Comparison of ENCODE assay signal across 13 cellular contexts in the genomic region with DNA sequence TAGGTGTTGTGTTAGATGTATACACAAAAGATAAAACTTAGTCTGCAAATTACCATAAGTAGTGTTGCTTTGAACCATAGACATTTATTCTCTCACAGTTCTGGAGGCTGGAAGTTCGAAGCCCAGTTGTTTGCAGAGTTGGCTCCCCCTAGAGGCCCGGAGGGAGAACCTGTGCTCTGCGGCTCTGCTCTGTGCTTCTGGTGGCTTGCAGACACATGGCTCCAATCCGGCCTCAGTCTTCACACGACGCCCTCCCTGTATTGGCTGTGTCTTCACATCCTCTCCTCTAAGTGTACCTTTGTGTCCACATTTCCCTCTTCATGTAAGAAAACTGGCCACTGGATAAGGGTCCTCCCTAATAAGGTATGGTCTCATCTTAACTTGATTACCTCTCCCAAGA.
DNase-seq lines count a peak whose midpoint lies in the region; ATAC-seq, FAIRE-seq and TF ChIP-seq lines count a peak whose summit lies in the region.
"Had no signal": no experiment of that assay in that cellular context is flagged by ENCODE, and none has a peak within 500 bp of the region (broad histone marks: within the 10 kb centered on the region; RNA-seq: fewer than 3 reads in every experiment).

No MANE protein-coding gene starts in this region.

- SMC1A ChIA-PET in GM12878 (lab: Charles Lee; ENCODE audit: uncharacterized antibody, unreplicated experiment) = no interaction called here

- TF ChIP-seq RAD21 in GM12878 (IDR thresholded peaks at IDR 0.05; ENCODE audit: insufficient read depth, low read depth, low read length) = peak; percentile 31; the same call in 1 of the 2 replicates

- H3K9me3 Mint-ChIP-seq in CD8-positive, alpha-beta memory T cell = peaks cover 0 to 4% (median 0%) of the 10 kb centered on the region in 5 donors
- H3K9me3 Mint-ChIP-seq: stimulated activated naive CD8-positive, alpha-beta T cell treated with anti-CD3 and anti-CD28 coated beads, Interleukin-15, Interleukin-2, amounts not matched to agents 100 ng/mL and 50 ng/mL, for 24 hours had no signal

- in situ Hi-C loops in GM12878 (cut with MboI) = no loop called here

- no peak overlapping the region for H3K27ac Mint-ChIP-seq in CD8-positive, alpha-beta memory T cell
- H3K27ac Mint-ChIP-seq: stimulated activated naive CD8-positive, alpha-beta T cell treated with anti-CD3 and anti-CD28 coated beads, Interleukin-15, Interleukin-2, amounts not matched to agents 100 ng/mL and 50 ng/mL, for 24 hours had no signal

- POLR2A ChIA-PET in GM12878 (lab: Charles Lee) = interaction anchor here (1.4 kb wide), 1 partner anchor 15 kb away, joined by 3 read pairs; no protein-coding TSS in a partner anchor
- POLR2A ChIA-PET in CD8-positive, alpha-beta memory T cell (lab: Charles Lee) = no interaction called here

- CTCF ChIA-PET in GM12878 (lab: Yijun Ruan, JAX) = no interaction called here
- CTCF ChIA-PET in CD8-positive, alpha-beta memory T cell (lab: Charles Lee) = no interaction called here

- no peak overlapping the region for H3K4me3 ChIP-seq in KMS-11 (IDR thresholded peaks at IDR 0.05; ENCODE audit: insufficient read depth, low read depth, low read length)
- H3K4me3 ChIP-seq in GM12878 = no peak overlapping the region
- H3K4me3 ChIP-seq in osteoblast (ENCODE audit: insufficient read depth, low read length) = no peak overlapping the region
- H3K4me3 ChIP-seq in CD8-positive, alpha-beta memory T cell (ENCODE audit: low read length) = no peak overlapping the region

- H3K4me1 ChIP-seq in KMS-11 (ENCODE audit: low read depth, poor library complexity, severe bottlenecking) (no peaks in the 10 kb centered on the region), GM12878 (ENCODE audit: control insufficient read depth, insufficient read depth, low read length) (peaks cover 1% of the 10 kb centered on the region), osteoblast (ENCODE audit: insufficient read depth, low read length) (no peaks in the 10 kb centered on the region)
- H3K4me1 ChIP-seq in CD8-positive, alpha-beta memory T cell (ENCODE audit: insufficient read depth, low read length) = no peaks in the 10 kb centered on the region

- no peak overlapping the region for H2AFZ ChIP-seq in KMS-11 (ENCODE audit: low read depth)
- H2AFZ ChIP-seq in GM12878 (ENCODE audit: control insufficient read depth, low read depth, low read length) = no peak overlapping the region
- H2AFZ ChIP-seq in osteoblast (ENCODE audit: low read length) = no peak overlapping the region

- no peak overlapping the region for H3K4me2 ChIP-seq in KMS-11
- no peak overlapping the region for H3K4me2 ChIP-seq in GM12878 (ENCODE audit: control insufficient read depth, insufficient read depth)
- no peak overlapping the region for H3K4me2 ChIP-seq in osteoblast (ENCODE audit: insufficient read depth, low read length)

- no peak overlapping the region for H3K9ac ChIP-seq in KMS-11
- H3K9ac ChIP-seq in GM12878 (ENCODE audit: control insufficient read depth, insufficient read depth, low read length) = no peak overlapping the region

- no peak for TF ChIP-seq EP300 in GM12878 (IDR thresholded peaks at IDR 0.05; ENCODE audit: borderline replicate concordance in 1 of 2, control insufficient read depth in 1 of 2, low read depth in 2 of 2, low read length in 2 of 2)

- H3K27me3 Mint-ChIP-seq in CD8-positive, alpha-beta memory T cell = no peaks in the 10 kb centered on the region
- H3K27me3 Mint-ChIP-seq: central memory CD8-positive, alpha-beta T cell; stimulated activated naive CD8-positive, alpha-beta T cell treated with anti-CD3 and anti-CD28 coated beads, Interleukin-15, Interleukin-2, amounts not matched to agents 100 ng/mL and 50 ng/mL, for 24 hours had no signal

- WGBS in GM12878 (ENCODE audit: insufficient coverage, insufficient replicate concordance, low lambda C conversion rate, missing lambda C conversion rate) = 60% methylated on average over 6 of the region's 6 CpGs

- H3K4me3 Mint-ChIP-seq in CD8-positive, alpha-beta memory T cell = no peak overlapping the region
- H3K4me3 Mint-ChIP-seq: central memory CD8-positive, alpha-beta T cell; stimulated activated naive CD8-positive, alpha-beta T cell treated with anti-CD3 and anti-CD28 coated beads, Interleukin-15, Interleukin-2, amounts not matched to agents 100 ng/mL and 50 ng/mL, for 24 hours had no signal

- ATAC-seq in GM12878 (peak; percentile 80), HG03159 (IDR thresholded peaks at IDR 0.05; ENCODE audit: unreplicated experiment) (no peak), HG02870 (IDR thresholded peaks at IDR 0.05; ENCODE audit: unreplicated experiment) (no peak)

- H4K20me1 ChIP-seq in KMS-11 (ENCODE audit: insufficient read depth) (no peaks in the 10 kb centered on the region), GM12878 (ENCODE audit: control insufficient read depth, insufficient read depth) (no peaks in the 10 kb centered on the region), osteoblast (ENCODE audit: insufficient read depth, low read length) (no peaks in the 10 kb centered on the region)

- no peaks in the 10 kb centered on the region for H3K36me3 ChIP-seq in KMS-11 (ENCODE audit: insufficient read depth)
- H3K36me3 ChIP-seq in GM12878 (ENCODE audit: control insufficient read depth in 2 of 2, insufficient read depth in 2 of 2, low read length in 1 of 2) = no peaks in the 10 kb centered on the region
- no peaks in the 10 kb centered on the region for H3K36me3 ChIP-seq in osteoblast (ENCODE audit: insufficient read depth, low read length)
- no peaks in the 10 kb centered on the region for H3K36me3 ChIP-seq in CD8-positive, alpha-beta memory T cell (ENCODE audit: insufficient read depth, low read length)

- H3K27ac ChIP-seq in 22Rv1 (no peak overlapping the region), KMS-11 (no peak overlapping the region), GM12878 (ENCODE audit: control insufficient read depth, insufficient read depth) (no peak overlapping the region), osteoblast (ENCODE audit: low read depth, low read length) (no peak overlapping the region)
- H3K27ac ChIP-seq in CD8-positive, alpha-beta memory T cell (ENCODE audit: low read depth, low read length) = no peak overlapping the region

- no peak for FAIRE-seq in GM12878 (lab: Jason Lieb, UNC)

- no peaks in the 10 kb centered on the region for H3K79me2 ChIP-seq in KMS-11 (ENCODE audit: insufficient read depth, low read depth)
- no peaks in the 10 kb centered on the region for H3K79me2 ChIP-seq in GM12878 (ENCODE audit: control insufficient read depth, insufficient read depth, low read length)
- no peaks in the 10 kb centered on the region for H3K79me2 ChIP-seq in osteoblast (ENCODE audit: insufficient read depth, low read length)

- H3K27me3 ChIP-seq in KMS-11 (ENCODE audit: insufficient read depth, low read depth) (no peaks in the 10 kb centered on the region), GM12878 (replicated peaks in 1 of 2; ENCODE audit: control insufficient read depth in 2 of 2, insufficient read depth in 2 of 2, low read length in 1 of 2) (no peaks in the 10 kb centered on the region), osteoblast (ENCODE audit: insufficient read depth, low read length) (no peaks in the 10 kb centered on the region)
- H3K27me3 ChIP-seq in CD8-positive, alpha-beta memory T cell (ENCODE audit: insufficient read depth, low read length, poor library complexity, severe bottlenecking) = no peaks in the 10 kb centered on the region

- no peaks in the 10 kb centered on the region for H3K36me3 Mint-ChIP-seq in CD8-positive, alpha-beta memory T cell

- intact Hi-C loops in GM12878 (cut with micrococcal nuclease; ENCODE audit: unreplicated experiment) = loop anchor here (5.0 kb wide), 1 partner anchor 272 kb away; no protein-coding TSS in a partner anchor

- RAD21 ChIA-PET in GM12878 (lab: Charles Lee; ENCODE audit: unreplicated experiment) = no interaction called here

- TF ChIP-seq CTCF in 22Rv1 (IDR thresholded peaks at IDR 0.05) = peak; percentile 76
- TF ChIP-seq CTCF in KMS-11 (conservative IDR thresholded peaks at IDR 0.05; ENCODE audit: low read depth, low read length) = peak; percentile 20; the same call in 1 of the 2 replicates
- peak; percentile 30 to 42 (median 35); a peak in 4 of 6 replicates for TF ChIP-seq CTCF in GM12878 (IDR thresholded peaks at IDR 0.05 in 2 of 3, conservative IDR thresholded peaks at IDR 0.05 in 1 of 3; ENCODE audit: control insufficient read depth in 2 of 3, extremely low read depth in 1 of 3, insufficient read depth in 1 of 3, low read depth in 3 of 3, low read length in 3 of 3)
- no peak for TF ChIP-seq CTCF in osteoblast (IDR thresholded peaks at IDR 0.05; ENCODE audit: extremely low read depth, low read depth, low read length)

- DNase-seq in ELF-1 (ENCODE audit: low read depth, low spot score) (peak; percentile 35), GM12878 (ENCODE audit: low read depth, low spot score) (no peak), osteoblast (ENCODE audit: insufficient read length, low spot score, missing footprints) (no peak)
- no peak for DNase-seq in CD8-positive, alpha-beta memory T cell
- DNase-seq: foreskin fibroblast, midbrain, T-helper 1 cell had no signal

- TF ChIP-seq POLR2A in GM12878 (IDR thresholded peaks at IDR 0.05; ENCODE audit: low read depth, low read length) = no peak

- BruUV-seq in GM12878 (replicated peaks; lab: Mats Ljungman, UMichigan) = no TSS peak

- no peaks in the 10 kb centered on the region for H3K4me1 Mint-ChIP-seq in CD8-positive, alpha-beta memory T cell
- H3K4me1 Mint-ChIP-seq: central memory CD8-positive, alpha-beta T cell had no signal

- no peaks in the 10 kb centered on the region; the same call in 1 of the 3 replicates for H3K9me3 ChIP-seq in GM12878 (replicated peaks; ENCODE audit: control insufficient read depth, insufficient read depth, low read length)
- peaks cover 2% of the 10 kb centered on the region for H3K9me3 ChIP-seq in osteoblast (ENCODE audit: low read depth, low read length)
- no peaks in the 10 kb centered on the region for H3K9me3 ChIP-seq in CD8-positive, alpha-beta memory T cell (ENCODE audit: low read length)

TF ChIP-seq in GM12878, 131 proteins besides CTCF, POLR2A, EP300 and RAD21:
- TF ChIP-seq FOXK2 (IDR thresholded peaks at IDR 0.05) (no peak), SMC3 (IDR thresholded peaks at IDR 0.05; ENCODE audit: borderline replicate concordance, low read length) (0 out of 2 replicates have a peak, but pooled peaks have one; percentile 19)
